In the genomic region with DNA sequence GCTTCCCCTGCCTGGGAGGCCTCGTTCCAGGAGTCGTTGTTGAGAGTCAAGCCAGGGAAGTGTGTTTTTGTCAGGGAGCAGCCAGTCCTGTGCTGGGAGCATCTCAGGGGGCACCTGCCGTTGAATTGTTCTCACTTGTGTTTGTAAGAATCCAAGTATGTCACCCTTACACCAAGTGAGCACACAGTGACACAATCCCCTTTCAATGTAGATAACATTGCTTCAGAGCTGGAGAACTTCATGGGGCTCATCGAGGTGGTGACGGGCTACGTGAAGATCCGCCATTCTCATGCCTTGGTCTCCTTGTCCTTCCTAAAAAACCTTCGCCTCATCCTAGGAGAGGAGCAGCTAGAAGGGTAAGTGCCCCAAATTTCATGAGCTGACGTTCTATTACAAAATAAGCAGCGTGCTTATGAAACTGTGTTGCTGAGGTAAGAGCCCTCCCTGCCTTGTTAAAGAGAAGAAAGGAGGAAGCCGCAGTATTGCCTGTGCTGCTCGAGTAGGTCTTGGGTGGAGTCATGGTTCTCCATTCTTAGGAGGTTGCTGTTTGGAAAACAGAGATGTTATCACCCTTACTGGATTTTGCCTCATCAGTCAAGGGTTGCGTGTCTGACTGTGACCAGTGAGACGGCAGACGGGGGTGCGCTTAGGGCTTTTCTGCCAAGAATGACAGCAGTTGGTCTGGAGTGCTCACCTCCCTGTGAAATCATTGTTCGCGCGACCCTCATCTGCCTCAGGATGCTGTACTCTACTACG, we compare ENCODE assay signal across 11 cellular contexts.
DNase-seq lines count a peak whose midpoint lies in the region; ATAC-seq and TF ChIP-seq lines count a peak whose summit lies in the region.
"Had no signal": no experiment of that assay in that cellular context is flagged by ENCODE, and none has a peak within 500 bp of the region (broad histone marks: within the 10 kb centered on the region; RNA-seq: fewer than 3 reads in every experiment).

No MANE protein-coding gene starts in this region.

- TF ChIP-seq POLR2A in sigmoid colon (IDR thresholded peaks at IDR 0.05) (no peak), gastrocnemius medialis (IDR thresholded peaks at IDR 0.05) (no peak)

- H3K27me3 ChIP-seq in HUES48 (ENCODE audit: control insufficient read depth, insufficient read depth, low read length) (no peaks in the 10 kb centered on the region), right atrium auricular region (no peaks in the 10 kb centered on the region), sigmoid colon (no peaks in the 10 kb centered on the region), gastrocnemius medialis (no peaks in the 10 kb centered on the region)

- H3K4me3 ChIP-seq in HUES48 (ENCODE audit: low read depth, low read length) (no peak overlapping the region), right atrium auricular region (no peak overlapping the region), sigmoid colon (no peak overlapping the region), gastrocnemius medialis (no peak overlapping the region)

- ATAC-seq in gastrocnemius medialis, result no peak
- ATAC-seq: left colon had no signal

- TF ChIP-seq EP300 in sigmoid colon (IDR thresholded peaks at IDR 0.05), result no peak

- peak; percentile 29 for DNase-seq in SHP77 treated with DMSO at 0.1 percent for 48 hours (lab: John Stamatoyannopoulos, UW)
- no peak for DNase-seq in right atrium auricular region (ENCODE audit: low spot score)
- DNase-seq in sigmoid colon, result no peak
- DNase-seq in activated T-cell treated with anti-CD3 and anti-CD28 coated beads, Interleukin-2, amount 50 U/mL, for 48 hours, result no peak
- no peak for DNase-seq in stimulated activated naive CD4-positive, alpha-beta T cell (lab: John Stamatoyannopoulos, UW)
- no peak for DNase-seq in activated effector memory CD4-positive, alpha-beta T cell treated with anti-CD3 and anti-CD28 coated beads, Interleukin-2, amount 50 U/mL, for 16 hours
- no peak for DNase-seq in gastrocnemius medialis
- DNase-seq: central memory CD4-positive, alpha-beta T cell; left colon; NCI-H1105 treated with DMSO at 0.1 percent for 48 hours had no signal

- H3K9me3 ChIP-seq in HUES48 (ENCODE audit: control insufficient read depth, insufficient read depth, low read length) (no peaks in the 10 kb centered on the region), right atrium auricular region (no peaks in the 10 kb centered on the region), sigmoid colon (no peaks in the 10 kb centered on the region), gastrocnemius medialis (no peaks in the 10 kb centered on the region)

- 90 to 92% methylated on average over 20 of the region's 20 CpGs for WGBS in sigmoid colon, 2 donors

- TF ChIP-seq CTCF in right atrium auricular region (IDR thresholded peaks at IDR 0.05), result no peak
- no peak for TF ChIP-seq CTCF in sigmoid colon (IDR thresholded peaks at IDR 0.05)
- TF ChIP-seq CTCF in gastrocnemius medialis (IDR thresholded peaks at IDR 0.05 in 4 of 5, conservative IDR thresholded peaks at IDR 0.05 in 1 of 5), result no peak

- peaks cover 43% of the 10 kb centered on the region for H3K36me3 ChIP-seq in HUES48 (ENCODE audit: control insufficient read depth, insufficient read depth, low read length)
- peaks cover 9% of the 10 kb centered on the region for H3K36me3 ChIP-seq in right atrium auricular region
- H3K36me3 ChIP-seq in sigmoid colon, result no peaks in the 10 kb centered on the region
- H3K36me3 ChIP-seq in gastrocnemius medialis, result no peaks in the 10 kb centered on the region

- H3K4me1 ChIP-seq in HUES48 (ENCODE audit: control insufficient read depth, insufficient read depth, low read length), result peaks cover 34% of the 10 kb centered on the region
- peaks cover 0 to 31% of the 10 kb centered on the region in 2 donors for H3K4me1 ChIP-seq in right atrium auricular region
- H3K4me1 ChIP-seq in sigmoid colon, result peaks cover 0 to 69% (median 63%) of the 10 kb centered on the region in 4 donors
- no peaks in the 10 kb centered on the region for H3K4me1 ChIP-seq in gastrocnemius medialis

- no peak overlapping the region for H3K9ac ChIP-seq in HUES48 (ENCODE audit: low read depth, low read length)

- intact Hi-C loops in sigmoid colon (cut with DNase I) (no loop called here), gastrocnemius medialis (cut with DNase I; ENCODE audit: low total_unique reads) (no loop called here)

- in situ Hi-C loops in gastrocnemius medialis (cut with MboI; ENCODE audit: low sequenced_read_pairs in 4 of 4), result loop anchor here (25.0 kb wide), 2 partner anchors 112 to 387 kb away; no protein-coding TSS in a partner anchor

- H3K27ac ChIP-seq in HUES48 (ENCODE audit: low read depth, low read length), result peak overlapping the region; percentile 71
- peak overlapping the region; percentile 22 to 56 for H3K27ac ChIP-seq in right atrium auricular region
- peak overlapping the region in 3 of 4 donors; percentile 32 to 84 (median 76) for H3K27ac ChIP-seq in sigmoid colon
- no peak overlapping the region for H3K27ac ChIP-seq in gastrocnemius medialis

Comparison
In these comparisons a context has a peak if more than half of its experiments do, and no peak if none do; other contexts are left out.
1. H3K27ac ChIP-seq: peak in HUES48 (single experiment), right atrium auricular region (2 of 2) and sigmoid colon (3 of 4); none in gastrocnemius medialis (0 of 4).